ENCODE assay signal across 1 cellular context in the genomic region with DNA sequence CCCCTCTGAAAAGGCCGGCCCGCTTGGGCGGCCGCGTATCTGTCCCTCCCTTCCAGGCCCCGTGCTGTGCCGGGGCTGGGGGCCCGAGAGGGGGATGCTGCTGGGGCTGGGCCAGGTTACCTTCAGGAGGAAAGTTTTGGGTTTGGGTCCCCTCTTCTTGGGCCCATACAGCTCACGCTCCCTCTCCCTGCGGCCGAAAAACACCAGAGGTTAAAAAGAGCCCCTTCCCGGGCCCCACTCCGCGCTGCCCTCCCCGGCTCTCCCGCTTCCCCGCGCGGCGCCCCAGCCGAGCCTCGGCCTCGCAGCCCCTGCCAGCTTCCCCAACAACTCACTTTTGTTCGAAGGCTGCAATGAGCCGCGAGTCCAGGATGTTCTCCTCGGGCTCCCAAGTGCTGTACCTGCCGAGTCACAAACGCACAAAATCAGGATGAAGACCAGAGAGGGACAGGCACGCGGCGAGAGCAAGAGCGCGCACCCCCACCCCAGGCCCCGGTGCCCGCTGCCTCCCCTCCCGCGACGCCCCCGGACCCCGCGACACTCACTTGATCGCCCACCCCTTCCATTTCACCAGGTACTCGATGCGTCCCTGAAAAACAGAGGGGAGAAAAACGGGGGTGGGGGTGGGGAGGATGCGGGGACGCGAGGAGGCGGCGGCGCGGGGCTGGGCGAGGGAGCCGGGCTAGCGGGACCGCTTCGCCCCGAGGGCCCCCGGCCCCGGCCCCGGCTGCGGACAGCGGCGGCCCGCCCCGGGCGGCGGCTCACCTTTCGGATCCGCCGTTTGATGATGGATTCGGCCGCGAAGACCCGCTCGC.
TF ChIP-seq lines count a peak whose summit lies in the region.

No MANE protein-coding gene starts in this region.

TF ChIP-seq in HepG2, 621 proteins besides CTCF, POLR2A, EP300 and RAD21 (continued from another document):
- TF ChIP-seq, protein P1, sequence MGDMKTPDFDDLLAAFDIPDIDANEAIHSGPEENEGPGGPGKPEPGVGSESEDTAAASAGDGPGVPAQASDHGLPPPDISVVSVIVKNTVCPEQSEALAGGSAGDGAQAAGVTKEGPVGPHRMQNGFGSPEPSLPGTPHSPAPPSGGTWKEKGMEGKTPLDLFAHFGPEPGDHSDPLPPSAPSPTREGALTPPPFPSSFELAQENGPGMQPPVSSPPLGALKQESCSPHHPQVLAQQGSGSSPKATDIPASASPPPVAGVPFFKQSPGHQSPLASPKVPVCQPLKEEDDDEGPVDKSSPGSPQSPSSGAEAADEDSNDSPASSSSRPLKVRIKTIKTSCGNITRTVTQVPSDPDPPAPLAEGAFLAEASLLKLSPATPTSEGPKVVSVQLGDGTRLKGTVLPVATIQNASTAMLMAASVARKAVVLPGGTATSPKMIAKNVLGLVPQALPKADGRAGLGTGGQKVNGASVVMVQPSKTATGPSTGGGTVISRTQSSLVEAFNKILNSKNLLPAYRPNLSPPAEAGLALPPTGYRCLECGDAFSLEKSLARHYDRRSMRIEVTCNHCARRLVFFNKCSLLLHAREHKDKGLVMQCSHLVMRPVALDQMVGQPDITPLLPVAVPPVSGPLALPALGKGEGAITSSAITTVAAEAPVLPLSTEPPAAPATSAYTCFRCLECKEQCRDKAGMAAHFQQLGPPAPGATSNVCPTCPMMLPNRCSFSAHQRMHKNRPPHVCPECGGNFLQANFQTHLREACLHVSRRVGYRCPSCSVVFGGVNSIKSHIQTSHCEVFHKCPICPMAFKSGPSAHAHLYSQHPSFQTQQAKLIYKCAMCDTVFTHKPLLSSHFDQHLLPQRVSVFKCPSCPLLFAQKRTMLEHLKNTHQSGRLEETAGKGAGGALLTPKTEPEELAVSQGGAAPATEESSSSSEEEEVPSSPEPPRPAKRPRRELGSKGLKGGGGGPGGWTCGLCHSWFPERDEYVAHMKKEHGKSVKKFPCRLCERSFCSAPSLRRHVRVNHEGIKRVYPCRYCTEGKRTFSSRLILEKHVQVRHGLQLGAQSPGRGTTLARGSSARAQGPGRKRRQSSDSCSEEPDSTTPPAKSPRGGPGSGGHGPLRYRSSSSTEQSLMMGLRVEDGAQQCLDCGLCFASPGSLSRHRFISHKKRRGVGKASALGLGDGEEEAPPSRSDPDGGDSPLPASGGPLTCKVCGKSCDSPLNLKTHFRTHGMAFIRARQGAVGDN (CRISPR knock-in tag; IDR thresholded peaks at IDR 0.05), result peak; percentile 59
- TF ChIP-seq LCORL (IDR thresholded peaks at IDR 0.05), result no peak
- TF ChIP-seq LCORL (CRISPR knock-in tag; IDR thresholded peaks at IDR 0.05), result no peak
- TF ChIP-seq, protein P2, sequence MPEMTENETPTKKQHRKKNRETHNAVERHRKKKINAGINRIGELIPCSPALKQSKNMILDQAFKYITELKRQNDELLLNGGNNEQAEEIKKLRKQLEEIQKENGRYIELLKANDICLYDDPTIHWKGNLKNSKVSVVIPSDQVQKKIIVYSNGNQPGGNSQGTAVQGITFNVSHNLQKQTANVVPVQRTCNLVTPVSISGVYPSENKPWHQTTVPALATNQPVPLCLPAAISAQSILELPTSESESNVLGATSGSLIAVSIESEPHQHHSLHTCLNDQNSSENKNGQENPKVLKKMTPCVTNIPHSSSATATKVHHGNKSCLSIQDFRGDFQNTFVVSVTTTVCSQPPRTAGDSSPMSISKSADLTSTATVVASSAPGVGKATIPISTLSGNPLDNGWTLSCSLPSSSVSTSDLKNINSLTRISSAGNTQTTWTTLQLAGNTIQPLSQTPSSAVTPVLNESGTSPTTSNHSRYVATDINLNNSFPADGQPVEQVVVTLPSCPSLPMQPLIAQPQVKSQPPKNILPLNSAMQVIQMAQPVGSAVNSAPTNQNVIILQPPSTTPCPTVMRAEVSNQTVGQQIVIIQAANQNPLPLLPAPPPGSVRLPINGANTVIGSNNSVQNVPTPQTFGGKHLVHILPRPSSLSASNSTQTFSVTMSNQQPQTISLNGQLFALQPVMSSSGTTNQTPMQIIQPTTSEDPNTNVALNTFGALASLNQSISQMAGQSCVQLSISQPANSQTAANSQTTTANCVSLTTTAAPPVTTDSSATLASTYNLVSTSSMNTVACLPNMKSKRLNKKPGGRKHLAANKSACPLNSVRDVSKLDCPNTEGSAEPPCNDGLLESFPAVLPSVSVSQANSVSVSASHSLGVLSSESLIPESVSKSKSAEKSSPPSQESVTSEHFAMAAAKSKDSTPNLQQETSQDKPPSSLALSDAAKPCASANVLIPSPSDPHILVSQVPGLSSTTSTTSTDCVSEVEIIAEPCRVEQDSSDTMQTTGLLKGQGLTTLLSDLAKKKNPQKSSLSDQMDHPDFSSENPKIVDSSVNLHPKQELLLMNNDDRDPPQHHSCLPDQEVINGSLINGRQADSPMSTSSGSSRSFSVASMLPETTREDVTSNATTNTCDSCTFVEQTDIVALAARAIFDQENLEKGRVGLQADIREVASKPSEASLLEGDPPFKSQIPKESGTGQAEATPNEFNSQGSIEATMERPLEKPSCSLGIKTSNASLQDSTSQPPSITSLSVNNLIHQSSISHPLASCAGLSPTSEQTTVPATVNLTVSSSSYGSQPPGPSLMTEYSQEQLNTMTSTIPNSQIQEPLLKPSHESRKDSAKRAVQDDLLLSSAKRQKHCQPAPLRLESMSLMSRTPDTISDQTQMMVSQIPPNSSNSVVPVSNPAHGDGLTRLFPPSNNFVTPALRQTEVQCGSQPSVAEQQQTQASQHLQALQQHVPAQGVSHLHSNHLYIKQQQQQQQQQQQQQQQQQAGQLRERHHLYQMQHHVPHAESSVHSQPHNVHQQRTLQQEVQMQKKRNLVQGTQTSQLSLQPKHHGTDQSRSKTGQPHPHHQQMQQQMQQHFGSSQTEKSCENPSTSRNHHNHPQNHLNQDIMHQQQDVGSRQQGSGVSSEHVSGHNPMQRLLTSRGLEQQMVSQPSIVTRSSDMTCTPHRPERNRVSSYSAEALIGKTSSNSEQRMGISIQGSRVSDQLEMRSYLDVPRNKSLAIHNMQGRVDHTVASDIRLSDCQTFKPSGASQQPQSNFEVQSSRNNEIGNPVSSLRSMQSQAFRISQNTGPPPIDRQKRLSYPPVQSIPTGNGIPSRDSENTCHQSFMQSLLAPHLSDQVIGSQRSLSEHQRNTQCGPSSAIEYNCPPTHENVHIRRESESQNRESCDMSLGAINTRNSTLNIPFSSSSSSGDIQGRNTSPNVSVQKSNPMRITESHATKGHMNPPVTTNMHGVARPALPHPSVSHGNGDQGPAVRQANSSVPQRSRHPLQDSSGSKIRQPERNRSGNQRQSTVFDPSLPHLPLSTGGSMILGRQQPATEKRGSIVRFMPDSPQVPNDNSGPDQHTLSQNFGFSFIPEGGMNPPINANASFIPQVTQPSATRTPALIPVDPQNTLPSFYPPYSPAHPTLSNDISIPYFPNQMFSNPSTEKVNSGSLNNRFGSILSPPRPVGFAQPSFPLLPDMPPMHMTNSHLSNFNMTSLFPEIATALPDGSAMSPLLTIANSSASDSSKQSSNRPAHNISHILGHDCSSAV (CRISPR knock-in tag; IDR thresholded peaks at IDR 0.05; ENCODE audit: borderline replicate concordance), result no peak
- peak; percentile 31; the same call in 1 of the 2 replicates for TF ChIP-seq PHF8 (CRISPR knock-in tag; IDR thresholded peaks at IDR 0.05)
- TF ChIP-seq ZFP37 (CRISPR knock-in tag; IDR thresholded peaks at IDR 0.05; ENCODE audit: borderline replicate concordance), result no peak
- TF ChIP-seq, protein P3, sequence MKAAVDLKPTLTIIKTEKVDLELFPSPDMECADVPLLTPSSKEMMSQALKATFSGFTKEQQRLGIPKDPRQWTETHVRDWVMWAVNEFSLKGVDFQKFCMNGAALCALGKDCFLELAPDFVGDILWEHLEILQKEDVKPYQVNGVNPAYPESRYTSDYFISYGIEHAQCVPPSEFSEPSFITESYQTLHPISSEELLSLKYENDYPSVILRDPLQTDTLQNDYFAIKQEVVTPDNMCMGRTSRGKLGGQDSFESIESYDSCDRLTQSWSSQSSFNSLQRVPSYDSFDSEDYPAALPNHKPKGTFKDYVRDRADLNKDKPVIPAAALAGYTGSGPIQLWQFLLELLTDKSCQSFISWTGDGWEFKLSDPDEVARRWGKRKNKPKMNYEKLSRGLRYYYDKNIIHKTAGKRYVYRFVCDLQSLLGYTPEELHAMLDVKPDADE (CRISPR knock-in tag; IDR thresholded peaks at IDR 0.05), result no peak
- no peak for TF ChIP-seq REL (CRISPR knock-in tag; conservative IDR thresholded peaks at IDR 0.05)
- TF ChIP-seq ZNF264 (CRISPR knock-in tag; IDR thresholded peaks at IDR 0.05), result no peak
- no peak for TF ChIP-seq GATA4 (IDR thresholded peaks at IDR 0.05; ENCODE audit: borderline replicate concordance, low read depth)
- TF ChIP-seq ZNF558 (CRISPR knock-in tag; IDR thresholded peaks at IDR 0.05; ENCODE audit: borderline replicate concordance), result peak; percentile 22; the same call in 1 of the 2 replicates
- TF ChIP-seq NCOA1 (CRISPR knock-in tag; IDR thresholded peaks at IDR 0.05), result no peak
- TF ChIP-seq ZNF563 (CRISPR knock-in tag; IDR thresholded peaks at IDR 0.05), result 0 out of 2 replicates have a peak, but pooled peaks have one; percentile 51
- TF ChIP-seq SRY (CRISPR knock-in tag; IDR thresholded peaks at IDR 0.05), result no peak
- TF ChIP-seq, protein P4, sequence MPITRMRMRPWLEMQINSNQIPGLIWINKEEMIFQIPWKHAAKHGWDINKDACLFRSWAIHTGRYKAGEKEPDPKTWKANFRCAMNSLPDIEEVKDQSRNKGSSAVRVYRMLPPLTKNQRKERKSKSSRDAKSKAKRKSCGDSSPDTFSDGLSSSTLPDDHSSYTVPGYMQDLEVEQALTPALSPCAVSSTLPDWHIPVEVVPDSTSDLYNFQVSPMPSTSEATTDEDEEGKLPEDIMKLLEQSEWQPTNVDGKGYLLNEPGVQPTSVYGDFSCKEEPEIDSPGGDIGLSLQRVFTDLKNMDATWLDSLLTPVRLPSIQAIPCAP (CRISPR knock-in tag; IDR thresholded peaks at IDR 0.05; ENCODE audit: low read depth), result no peak
- TF ChIP-seq ZNF782 (CRISPR knock-in tag; IDR thresholded peaks at IDR 0.05; ENCODE audit: borderline replicate concordance), result no peak
- TF ChIP-seq, protein P5, sequence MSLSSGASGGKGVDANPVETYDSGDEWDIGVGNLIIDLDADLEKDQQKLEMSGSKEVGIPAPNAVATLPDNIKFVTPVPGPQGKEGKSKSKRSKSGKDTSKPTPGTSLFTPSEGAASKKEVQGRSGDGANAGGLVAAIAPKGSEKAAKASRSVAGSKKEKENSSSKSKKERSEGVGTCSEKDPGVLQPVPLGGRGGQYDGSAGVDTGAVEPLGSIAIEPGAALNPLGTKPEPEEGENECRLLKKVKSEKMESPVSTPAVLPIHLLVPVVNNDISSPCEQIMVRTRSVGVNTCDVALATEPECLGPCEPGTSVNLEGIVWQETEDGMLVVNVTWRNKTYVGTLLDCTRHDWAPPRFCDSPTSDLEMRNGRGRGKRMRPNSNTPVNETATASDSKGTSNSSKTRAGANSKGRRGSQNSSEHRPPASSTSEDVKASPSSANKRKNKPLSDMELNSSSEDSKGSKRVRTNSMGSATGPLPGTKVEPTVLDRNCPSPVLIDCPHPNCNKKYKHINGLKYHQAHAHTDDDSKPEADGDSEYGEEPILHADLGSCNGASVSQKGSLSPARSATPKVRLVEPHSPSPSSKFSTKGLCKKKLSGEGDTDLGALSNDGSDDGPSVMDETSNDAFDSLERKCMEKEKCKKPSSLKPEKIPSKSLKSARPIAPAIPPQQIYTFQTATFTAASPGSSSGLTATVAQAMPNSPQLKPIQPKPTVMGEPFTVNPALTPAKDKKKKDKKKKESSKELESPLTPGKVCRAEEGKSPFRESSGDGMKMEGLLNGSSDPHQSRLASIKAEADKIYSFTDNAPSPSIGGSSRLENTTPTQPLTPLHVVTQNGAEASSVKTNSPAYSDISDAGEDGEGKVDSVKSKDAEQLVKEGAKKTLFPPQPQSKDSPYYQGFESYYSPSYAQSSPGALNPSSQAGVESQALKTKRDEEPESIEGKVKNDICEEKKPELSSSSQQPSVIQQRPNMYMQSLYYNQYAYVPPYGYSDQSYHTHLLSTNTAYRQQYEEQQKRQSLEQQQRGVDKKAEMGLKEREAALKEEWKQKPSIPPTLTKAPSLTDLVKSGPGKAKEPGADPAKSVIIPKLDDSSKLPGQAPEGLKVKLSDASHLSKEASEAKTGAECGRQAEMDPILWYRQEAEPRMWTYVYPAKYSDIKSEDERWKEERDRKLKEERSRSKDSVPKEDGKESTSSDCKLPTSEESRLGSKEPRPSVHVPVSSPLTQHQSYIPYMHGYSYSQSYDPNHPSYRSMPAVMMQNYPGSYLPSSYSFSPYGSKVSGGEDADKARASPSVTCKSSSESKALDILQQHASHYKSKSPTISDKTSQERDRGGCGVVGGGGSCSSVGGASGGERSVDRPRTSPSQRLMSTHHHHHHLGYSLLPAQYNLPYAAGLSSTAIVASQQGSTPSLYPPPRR (CRISPR knock-in tag; IDR thresholded peaks at IDR 0.05; ENCODE audit: borderline replicate concordance), result no peak
- no peak for TF ChIP-seq SOX5 (CRISPR knock-in tag; IDR thresholded peaks at IDR 0.05; ENCODE audit: borderline replicate concordance)
- TF ChIP-seq MYNN (CRISPR knock-in tag; IDR thresholded peaks at IDR 0.05; ENCODE audit: low read depth), result no peak
- TF ChIP-seq ZMYM4 (CRISPR knock-in tag; IDR thresholded peaks at IDR 0.05), result no peak
- TF ChIP-seq HNF4A (CRISPR knock-in tag; IDR thresholded peaks at IDR 0.05), result no peak
- TF ChIP-seq RBM39 (IDR thresholded peaks at IDR 0.05; ENCODE audit: low read depth, low read length, poor library complexity, severe bottlenecking), result no peak
- TF ChIP-seq ZNF441 (CRISPR knock-in tag; IDR thresholded peaks at IDR 0.05; ENCODE audit: borderline replicate concordance), result no peak
